In the genomic region with DNA sequence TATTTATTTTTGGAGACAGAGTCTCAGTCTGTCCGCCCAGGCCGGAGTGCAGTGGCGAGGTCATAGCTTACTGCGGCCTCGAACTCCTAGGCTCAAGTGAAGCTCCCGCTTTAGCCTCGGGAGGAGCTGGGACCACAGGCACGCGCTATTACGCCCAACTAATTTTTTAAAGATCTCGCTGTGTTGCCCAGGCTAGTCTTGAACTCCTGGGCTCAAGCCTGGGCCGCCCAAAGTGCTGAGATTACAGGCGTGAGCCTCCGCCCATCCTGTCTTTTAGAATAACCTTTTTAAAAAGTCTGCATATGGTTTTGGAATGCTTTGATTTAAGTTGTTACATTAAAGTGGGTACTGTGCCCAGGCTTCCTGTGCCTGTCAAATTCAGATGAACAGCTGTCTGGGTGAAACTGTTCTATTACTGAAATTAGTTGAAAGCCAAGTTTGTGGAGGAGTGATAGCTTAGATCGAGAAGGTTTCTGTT, we compare ENCODE assay signal across 8 cellular contexts. TPM values are rescaled to one million over a fixed set of nuclear protein-coding genes. Genes with fewer than 3 reads are reported as not detected.
DNase-seq lines count a peak whose midpoint lies in the region; ATAC-seq and TF ChIP-seq lines count a peak whose summit lies in the region.

No MANE protein-coding gene starts in this region.

- no peaks in the 10 kb centered on the region for H3K27me3 ChIP-seq in cardiac muscle cell

- H3K36me3 ChIP-seq in cardiac muscle cell = no peaks in the 10 kb centered on the region

- intact Hi-C loops in Right ventricle myocardium superior (cut with DNase I) = no loop called here

- H3K27ac ChIP-seq in cardiac muscle cell = peak overlapping the region; percentile 96

- DNase-seq in cardiac muscle cell (ENCODE audit: low read depth in 1 of 2, low spot score in 1 of 2) (no peak), Right ventricle myocardium superior (no peak), activated T-cell treated with anti-CD3 and anti-CD28 coated beads for 4 hours (peak; percentile 1), glomerular visceral epithelial cell (ENCODE audit: extremely low spot score) (peak; percentile 30), skeletal muscle cell (ENCODE audit: low read depth) (no peak), NCI-H345 (lab: John Stamatoyannopoulos, UW) (no peak), NOMO-1 treated with dmso at 0.1 percent for 144 hours (lab: John Stamatoyannopoulos, UW; ENCODE audit: unreplicated experiment) (no peak)

- ATAC-seq in Right ventricle myocardium superior (ENCODE audit: poor library complexity) (no peak), HG03442 (IDR thresholded peaks at IDR 0.05; ENCODE audit: unreplicated experiment) (peak; percentile 27)

- H3K9me3 ChIP-seq in cardiac muscle cell (ENCODE audit: low read depth) = no peaks in the 10 kb centered on the region

- TF ChIP-seq CTCF in cardiac muscle cell (IDR thresholded peaks at IDR 0.05; ENCODE audit: low read depth, low read length) = no peak

- H3K4me1 ChIP-seq in cardiac muscle cell (ENCODE audit: low read depth) = peaks cover 17% of the 10 kb centered on the region

- H3K4me3 ChIP-seq in cardiac muscle cell (peak overlapping the region; percentile 76), skeletal muscle cell (ENCODE audit: low read depth, low read length) (peak overlapping the region; percentile 69)

RNA-seq across cellular contexts. Expression of gene RAB3GAP1, which starts 0.9 kb away (rescaled TPM):
- 26.0 and 35.0 TPM in 2 replicates for total RNA-seq in cardiac muscle cell
- polyA plus RNA-seq in cardiac muscle cell = 19.9 and 21.7 TPM in 2 replicates
- total RNA-seq in Right ventricle myocardium superior = 47.4 TPM

RNA-seq across cellular contexts. Expression of gene MAP3K19, which starts 5.8 kb away (rescaled TPM):
- total RNA-seq in cardiac muscle cell (not detected in 2 replicates), Right ventricle myocardium superior (not detected)
- not detected in 2 replicates for polyA plus RNA-seq in cardiac muscle cell

Comparison
In these comparisons a context has a peak if more than half of its experiments do, and no peak if none do; other contexts are left out.
1. DNase-seq: peak in activated T-cell treated with anti-CD3 and anti-CD28 coated beads for 4 hours (single experiment) and glomerular visceral epithelial cell (single experiment); none in cardiac muscle cell (0 of 2), Right ventricle myocardium superior (single experiment), skeletal muscle cell (single experiment), NCI-H345 (single experiment) and NOMO-1 treated with dmso at 0.1 percent for 144 hours (single experiment).